In the genomic region with DNA sequence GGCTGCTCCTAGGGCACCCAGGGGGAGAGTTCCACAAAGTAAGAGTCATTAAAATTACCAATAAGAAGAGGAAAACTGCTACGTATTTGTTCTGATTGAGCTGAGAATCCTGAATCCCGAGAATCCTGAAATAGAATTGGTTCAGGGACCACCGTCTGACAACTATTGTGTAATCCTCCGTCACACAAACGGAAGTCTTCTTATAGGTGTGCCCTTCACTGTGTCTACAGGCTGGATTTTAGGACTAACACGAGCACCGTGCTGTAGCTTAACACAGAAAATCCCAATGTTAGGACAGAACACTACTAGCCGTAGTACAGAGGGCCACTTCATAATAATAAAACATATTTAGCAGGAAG, we compare ENCODE assay signal across 8 cellular contexts. TPM values are rescaled to one million over a fixed set of nuclear protein-coding genes. Genes with fewer than 3 reads are reported as not detected.
DNase-seq lines count a peak whose midpoint lies in the region; ATAC-seq and TF ChIP-seq lines count a peak whose summit lies in the region.

No MANE protein-coding gene starts in this region.

- peaks cover 9% of the 10 kb centered on the region for H3K4me1 ChIP-seq in psoas muscle

- TF ChIP-seq CTCF in epithelial cell of esophagus (IDR thresholded peaks at IDR 0.05; ENCODE audit: insufficient read depth, low read depth, low read length, missing control alignments) (no peak), psoas muscle (IDR thresholded peaks at IDR 0.05) (no peak)

- peak overlapping the region; percentile 42; the same call in 1 of the 2 replicates for H3K4me3 ChIP-seq in GM08714 (ENCODE audit: low read length)
- H3K4me3 ChIP-seq in epithelial cell of esophagus (ENCODE audit: low read length) = peak overlapping the region; percentile 56
- H3K4me3 ChIP-seq in psoas muscle = peak overlapping the region; percentile 63

- H3K9me3 ChIP-seq in psoas muscle = no peaks in the 10 kb centered on the region

- ATAC-seq in psoas muscle = no peak
- ATAC-seq in GM18870 (IDR thresholded peaks at IDR 0.05; ENCODE audit: unreplicated experiment) = no peak

- WGBS in psoas muscle, 3 donors = 78 to 79% (median 79%) methylated on average over 8 of the region's 8 CpGs

- H3K36me3 ChIP-seq in psoas muscle (ENCODE audit: insufficient read depth in 1 of 2, low read depth in 1 of 2) = no peaks in the 10 kb centered on the region

- peaks cover 0 to 3% (median 0%) of the 10 kb centered on the region in 3 donors for H3K27me3 ChIP-seq in psoas muscle (ENCODE audit: insufficient read depth in 3 of 3, low read length in 2 of 3)

- peak; percentile 88 for DNase-seq in NCI-H748 treated with DMSO at 0.1 percent for 48 hours (lab: John Stamatoyannopoulos, UW)
- DNase-seq in epithelial cell of esophagus (ENCODE audit: low read depth) = no peak
- DNase-seq in psoas muscle = no peak
- DNase-seq in HuH-7 (ENCODE audit: low spot score) = no peak
- DNase-seq in iPS-NIHi7 (ENCODE audit: extremely low spot score) = no peak
- no peak for DNase-seq in EL

- intact Hi-C loops in psoas muscle (cut with DNase I) = no loop called here

- H3K27ac ChIP-seq in psoas muscle = no peak overlapping the region

RNA-seq across cellular contexts. Expression of a gene that starts 50.6 kb away (rescaled TPM):
- total RNA-seq in psoas muscle = under 1 TPM in 1 of 4 donors, not detected in 3; 0.09 TPM
- polyA plus RNA-seq in psoas muscle = under 1 TPM; 0.01 to 0.05 (median 0.03) TPM

RNA-seq across cellular contexts. Expression of a gene that starts 59.8 kb away (rescaled TPM):
- 10 to 100 TPM; 20.5 to 31.9 (median 23.2) TPM for total RNA-seq in psoas muscle
- polyA plus RNA-seq in psoas muscle = 10 to 100 TPM; 17.9 to 20.1 (median 18.0) TPM
